ENCODE assay signal across 8 cellular contexts in the genomic region with DNA sequence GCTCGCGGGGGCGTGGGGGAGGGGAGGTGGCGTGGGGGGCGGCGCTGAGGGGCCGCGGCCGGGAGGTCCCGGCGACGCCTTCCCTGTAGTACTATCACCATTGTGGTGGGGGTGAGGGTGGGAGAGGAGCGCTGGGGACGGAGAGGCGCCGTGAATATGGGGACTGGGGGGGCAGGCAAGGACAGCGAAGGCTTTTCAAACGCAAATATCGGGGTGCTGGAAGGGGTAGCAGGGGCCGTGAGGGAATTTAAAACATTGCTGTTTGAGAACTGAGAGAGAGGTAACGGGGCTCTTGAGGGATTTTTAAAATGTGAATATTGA. TPM values are rescaled to one million over a fixed set of nuclear protein-coding genes. Genes with fewer than 3 reads are reported as not detected.
DNase-seq lines count a peak whose midpoint lies in the region; ATAC-seq and TF ChIP-seq lines count a peak whose summit lies in the region.

No MANE protein-coding gene starts in this region.

- in situ Hi-C loops in GM23248 (cut with MboI) = no loop called here

- H4K20me1 ChIP-seq in GM23248 (ENCODE audit: insufficient read depth) (no peaks in the 10 kb centered on the region), OCI-LY3 (ENCODE audit: insufficient read depth, low read length) (peaks cover 34% of the 10 kb centered on the region)

- no peak for TF ChIP-seq EP300 in gastroesophageal sphincter (IDR thresholded peaks at IDR 0.05)

- peak overlapping the region; percentile 92 for H3K9ac ChIP-seq in GM23248
- peak overlapping the region; percentile 84 for H3K9ac ChIP-seq in OCI-LY3 (ENCODE audit: low read length)

- H3K9me2 ChIP-seq in GM23248 (ENCODE audit: insufficient read depth) = no peaks in the 10 kb centered on the region

- TF ChIP-seq POLR2A in gastroesophageal sphincter (IDR thresholded peaks at IDR 0.05) = no peak

- DNase-seq in GM23248 (no peak), NK-92 (lab: John Stamatoyannopoulos, UW; ENCODE audit: unreplicated experiment) (no peak), superior temporal gyrus (ENCODE audit: extremely low spot score) (no peak), HuH-7 (ENCODE audit: low spot score) (no peak)

- H3K27me3 ChIP-seq in GM23248 (replicated peaks; ENCODE audit: insufficient read depth) (no peaks in the 10 kb centered on the region), OCI-LY3 (ENCODE audit: low read depth, low read length) (no peaks in the 10 kb centered on the region), gastroesophageal sphincter (no peaks in the 10 kb centered on the region)

- peaks cover 9% of the 10 kb centered on the region for H3F3A ChIP-seq in GM23248 (ENCODE audit: insufficient read depth)

- H3K27ac ChIP-seq in GM23248 = peak overlapping the region; percentile 94
- peak overlapping the region; percentile 72 for H3K27ac ChIP-seq in OCI-LY3 (ENCODE audit: low read length)
- peak overlapping the region; percentile 21 to 91 (median 82) for H3K27ac ChIP-seq in gastroesophageal sphincter
- H3K27ac ChIP-seq in skin epidermis = peak overlapping the region; percentile 42 to 95 (median 89)

- 1 to 2% methylated on average over 6 to 21 of the region's 21 CpGs for WGBS in GM23248 (ENCODE audit: low coverage in 1 of 2, low lambda C conversion rate in 2 of 2, missing lambda C conversion rate in 2 of 2), 2 experiments
- WGBS in gastroesophageal sphincter (ENCODE audit: low coverage in 1 of 2), 2 donors = 0 to 1% methylated on average over 5 to 6 of the region's 21 CpGs

- H3K79me2 ChIP-seq in GM23248 (ENCODE audit: insufficient read depth) = peaks cover 55% of the 10 kb centered on the region
- H3K79me2 ChIP-seq in OCI-LY3 (ENCODE audit: low read length) = peaks cover 53% of the 10 kb centered on the region

- H3K4me2 ChIP-seq in GM23248 (ENCODE audit: unreplicated experiment) (peak overlapping the region; percentile 95), OCI-LY3 (ENCODE audit: low read length) (peak overlapping the region; percentile 84)

- H3K4me3 ChIP-seq in GM23248 (peak overlapping the region; percentile 87), OCI-LY3 (ENCODE audit: low read length) (peak overlapping the region; percentile 98), gastroesophageal sphincter (peak overlapping the region; percentile 54 to 97), skin epidermis (peak overlapping the region; percentile 78 to 97 (median 90))

- H3K36me3 ChIP-seq in GM23248 (ENCODE audit: low read depth) (no peaks in the 10 kb centered on the region), OCI-LY3 (replicated peaks; ENCODE audit: low read depth, low read length) (no peaks in the 10 kb centered on the region), gastroesophageal sphincter (no peaks in the 10 kb centered on the region)

- no peak for ATAC-seq in gastroesophageal sphincter
- no peak for ATAC-seq in HG03135 (IDR thresholded peaks at IDR 0.05; ENCODE audit: unreplicated experiment)

- TF ChIP-seq CTCF in OCI-LY3 (IDR thresholded peaks at IDR 0.05; ENCODE audit: low read depth, low read length) (no peak), gastroesophageal sphincter (IDR thresholded peaks at IDR 0.05) (no peak)

- peaks cover 20% of the 10 kb centered on the region for H3K4me1 ChIP-seq in GM23248 (ENCODE audit: insufficient read depth)
- H3K4me1 ChIP-seq in OCI-LY3 (ENCODE audit: low read length) = peaks cover 32% of the 10 kb centered on the region
- H3K4me1 ChIP-seq in gastroesophageal sphincter = peaks cover 0 to 60% (median 14%) of the 10 kb centered on the region in 3 donors

- H3K9me3 ChIP-seq in GM23248 (ENCODE audit: low read depth) (no peaks in the 10 kb centered on the region), OCI-LY3 (ENCODE audit: insufficient read depth, low read length) (no peaks in the 10 kb centered on the region), gastroesophageal sphincter (no peaks in the 10 kb centered on the region)

- H2AFZ ChIP-seq in GM23248 (peak overlapping the region; percentile 98), OCI-LY3 (ENCODE audit: low read depth, low read length) (no peak overlapping the region)

RNA-seq across cellular contexts. Expression of gene RBM27, which starts 0.4 kb away (rescaled TPM):
- 13.5 and 13.9 TPM in 2 replicates for total RNA-seq in GM23248 (2014; rRNA removed; shearing (Covaris generic))
- polyA plus RNA-seq in GM23248 (2016; fragmentation: Nextera tagmentation; extraction: Ambion mirVana) = 2.6 and 3.1 TPM in 2 replicates
- 10 to 100 TPM; 20.4 to 29.6 (median 21.2) TPM for total RNA-seq in gastroesophageal sphincter

RNA-seq across cellular contexts. Expression of gene LARS1, which starts 21.4 kb away (rescaled TPM):
- total RNA-seq in GM23248 (2014; rRNA removed; shearing (Covaris generic)) = 98.1 and 118 TPM in 2 replicates
- 143 and 151 TPM in 2 replicates for polyA plus RNA-seq in GM23248 (2016; fragmentation: Nextera tagmentation; extraction: Ambion mirVana)
- 100 to 1,000 TPM in 1 of 4 donors, 10 to 100 TPM in 3; 72.5 to 103 (median 76.4) TPM for total RNA-seq in gastroesophageal sphincter
